Comparison of ENCODE assay signal across 7 cellular contexts in the genomic region with DNA sequence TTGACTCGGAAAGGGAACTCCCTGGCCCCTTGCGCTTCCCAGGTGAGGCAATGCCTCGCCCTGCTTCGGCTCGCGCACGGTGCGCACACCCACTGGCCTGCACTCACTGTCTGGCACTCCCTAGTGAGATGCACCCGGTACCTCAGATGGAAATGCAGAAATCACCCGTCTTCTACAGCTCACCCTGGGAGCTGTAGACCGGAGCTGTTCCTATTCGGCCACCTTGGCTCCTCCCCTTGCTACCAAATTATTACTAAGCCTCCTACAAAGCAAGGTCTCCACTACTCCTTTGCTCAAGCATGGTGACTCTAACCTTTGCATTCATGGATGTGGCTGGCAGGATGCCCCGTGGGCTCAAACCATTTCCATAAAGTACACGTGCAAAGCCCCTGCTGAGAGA.
DNase-seq lines count a peak whose midpoint lies in the region; ATAC-seq and TF ChIP-seq lines count a peak whose summit lies in the region.
"Not testable (repeated sequence)": the region's sequence is repeated elsewhere in the genome, so short reads cannot be mapped to it uniquely, and the experiment has no call there.

No MANE protein-coding gene starts in this region.

- peak overlapping the region; percentile 53 for H3K4me3 ChIP-seq in HUES6 (ENCODE audit: low read depth, low read length)
- H3K4me3 ChIP-seq in mesendoderm (ENCODE audit: low read length) = not testable (repeated sequence)

- H3K27ac Mint-ChIP-seq in Calu3 (ENCODE audit: unreplicated experiment); effector memory CD8-positive, alpha-beta T cell; osteocyte (ENCODE audit: unreplicated experiment): not testable (repeated sequence)
- peak overlapping the region; percentile 95 for H3K27ac Mint-ChIP-seq in T-helper 17 cell

- not testable (repeated sequence) for H4K5ac ChIP-seq in mesendoderm (ENCODE audit: low read length)

- H3K4me1 Mint-ChIP-seq in Calu3 (ENCODE audit: low read depth, unreplicated experiment) = peaks cover 11% of the 10 kb centered on the region
- H3K4me1 Mint-ChIP-seq in T-helper 17 cell = peaks cover 25% of the 10 kb centered on the region
- H3K4me1 Mint-ChIP-seq in effector memory CD8-positive, alpha-beta T cell (ENCODE audit: low read depth in 2 of 2) = peaks cover 16 to 18% of the 10 kb centered on the region in 2 donors
- H3K4me1 Mint-ChIP-seq in osteocyte (ENCODE audit: unreplicated experiment) = peaks cover 28% of the 10 kb centered on the region

- H3K4me1 ChIP-seq in HUES6 (ENCODE audit: control insufficient read depth, insufficient read depth, low read length); foreskin keratinocyte; mesendoderm (ENCODE audit: control insufficient read depth, low read depth, low read length): not testable (repeated sequence)

- not testable (repeated sequence) for DNase-seq in Calu3; T-helper 17 cell; effector memory CD8-positive, alpha-beta T cell; mesendoderm
- DNase-seq in foreskin keratinocyte (peak; percentile 55 to 60), osteocyte (ENCODE audit: extremely low spot score, unreplicated experiment) (peak; percentile 34)

- intact Hi-C loops in Calu3 (cut with micrococcal nuclease; ENCODE audit: unreplicated experiment) = not testable (repeated sequence)

- H3K9ac ChIP-seq in HUES6 (ENCODE audit: low read length); mesendoderm (ENCODE audit: low read length): not testable (repeated sequence)

- not testable (repeated sequence) for BruUV-seq in Calu3 (replicated peaks; lab: Mats Ljungman, UMichigan)

- not testable (repeated sequence) for H3K36me3 ChIP-seq in HUES6 (ENCODE audit: control insufficient read depth, insufficient read depth, low read length); mesendoderm (ENCODE audit: control insufficient read depth, insufficient read depth, low read length)

- not testable (repeated sequence) for H3K23ac ChIP-seq in mesendoderm (ENCODE audit: low read length)

- CTCF ChIA-PET in Calu3 (lab: Charles Lee) = not testable (repeated sequence)

- not testable (repeated sequence) for H2BK15ac ChIP-seq in mesendoderm (replicated peaks; ENCODE audit: low read depth)

- H3K4ac ChIP-seq in mesendoderm (ENCODE audit: low read depth, low read length) = not testable (repeated sequence)

- not testable (repeated sequence) for H3K27me3 ChIP-seq in HUES6 (ENCODE audit: control insufficient read depth, insufficient read depth, low read length); foreskin keratinocyte; mesendoderm (ENCODE audit: insufficient read depth, low read length, poor library complexity)

- H3K79me1 ChIP-seq in mesendoderm (ENCODE audit: low read length) = not testable (repeated sequence)

- not testable (repeated sequence) for H3K79me2 ChIP-seq in mesendoderm (ENCODE audit: control insufficient read depth, insufficient read depth, low read length)

- H3K4me2 ChIP-seq in mesendoderm (ENCODE audit: low read length) = not testable (repeated sequence)

- ATAC-seq in T-helper 17 cell; effector memory CD8-positive, alpha-beta T cell (replicated peaks): not testable (repeated sequence)
- ATAC-seq in foreskin keratinocyte = peak; percentile 88

- peak overlapping the region; percentile 31 for H2AK5ac ChIP-seq in mesendoderm (ENCODE audit: low read length)

- H3K27me3 Mint-ChIP-seq in Calu3 (ENCODE audit: unreplicated experiment); T-helper 17 cell; effector memory CD8-positive, alpha-beta T cell; osteocyte (ENCODE audit: unreplicated experiment): not testable (repeated sequence)

- H4K8ac ChIP-seq in mesendoderm (ENCODE audit: low read depth, low read length) = not testable (repeated sequence)

- H2BK5ac ChIP-seq in mesendoderm (ENCODE audit: low read length) = not testable (repeated sequence)

- WGBS in mesendoderm (ENCODE audit: extremely low coverage, insufficient coverage, low lambda C conversion rate) = no CpG with 5 or more reads among the region's 14 CpGs

- not testable (repeated sequence) for TF ChIP-seq CTCF in Calu3 (IDR thresholded peaks at IDR 0.05; ENCODE audit: unreplicated experiment); osteocyte (IDR thresholded peaks at IDR 0.05)
- TF ChIP-seq CTCF in foreskin keratinocyte (conservative IDR thresholded peaks at IDR 0.05) = peak; percentile 20

- peak overlapping the region; percentile 68 for H3K4me3 Mint-ChIP-seq in Calu3 (ENCODE audit: low read depth, unreplicated experiment)
- H3K4me3 Mint-ChIP-seq in T-helper 17 cell = peak overlapping the region; percentile 55
- peak overlapping the region; percentile 8 for H3K4me3 Mint-ChIP-seq in effector memory CD8-positive, alpha-beta T cell
- H3K4me3 Mint-ChIP-seq in osteocyte (ENCODE audit: unreplicated experiment) = not testable (repeated sequence)

- not testable (repeated sequence) for H3K56ac ChIP-seq in mesendoderm (ENCODE audit: low read length)

- H3K9me3 ChIP-seq in HUES6 (ENCODE audit: control insufficient read depth, insufficient read depth, low read depth, low read length); T-helper 17 cell (ENCODE audit: control insufficient read depth, low read length, poor library complexity, severe bottlenecking): not testable (repeated sequence)

- not testable (repeated sequence) for H3K9me3 Mint-ChIP-seq in Calu3 (ENCODE audit: low read depth, unreplicated experiment); effector memory CD8-positive, alpha-beta T cell; osteocyte (ENCODE audit: unreplicated experiment)

- not testable (repeated sequence) for H3K18ac ChIP-seq in mesendoderm (ENCODE audit: low read length)

- H2BK120ac ChIP-seq in mesendoderm (ENCODE audit: low read depth, low read length) = not testable (repeated sequence)

- H3K27ac ChIP-seq in HUES6 (ENCODE audit: low read depth, low read length); mesendoderm (ENCODE audit: low read depth, low read length): not testable (repeated sequence)
- peak overlapping the region; percentile 66 for H3K27ac ChIP-seq in foreskin keratinocyte

- H3K36me3 Mint-ChIP-seq in Calu3 (ENCODE audit: insufficient read depth, unreplicated experiment); T-helper 17 cell (ENCODE audit: low read depth); effector memory CD8-positive, alpha-beta T cell (ENCODE audit: insufficient read depth); osteocyte (ENCODE audit: unreplicated experiment): not testable (repeated sequence)
